In the genomic region with DNA sequence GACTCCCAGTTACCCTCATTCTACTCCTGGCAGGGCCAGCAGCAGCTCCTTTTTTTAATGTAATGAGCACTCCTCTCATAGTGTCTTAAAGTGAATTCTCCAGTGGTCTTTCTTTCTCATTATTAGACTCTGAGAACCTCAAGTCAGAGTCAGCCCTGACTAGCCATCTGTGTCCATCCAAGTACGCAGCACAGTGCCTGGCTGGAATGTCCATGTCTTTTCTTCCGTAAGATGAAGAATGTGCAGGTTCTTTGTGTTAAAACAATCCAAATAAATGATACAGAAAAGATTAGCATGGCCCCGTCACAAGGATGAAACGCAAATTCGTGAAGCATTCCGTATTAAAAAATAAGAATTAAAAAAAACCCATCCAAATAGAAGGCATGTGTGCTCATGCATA, we compare ENCODE assay signal across 25 cellular contexts.
"Had no signal": no experiment of that assay in that cellular context is flagged by ENCODE, and none has a peak within 500 bp of the region (broad histone marks: within the 10 kb centered on the region; RNA-seq: fewer than 3 reads in every experiment).

No MANE protein-coding gene starts in this region.

- ATAC-seq: effector memory CD8-positive, alpha-beta T cell; esophagus mucosa; foreskin keratinocyte; gastroesophageal sphincter; heart left ventricle; left cardiac atrium; left lobe of liver; lower lobe of right lung; mucosa of descending colon had no signal

- H3K27ac Mint-ChIP-seq: dendritic cell treated with granulocyte-macrophage colony-stimulating factor and Interleukin-4, amounts not matched to agents 40 ng/mL and 50 ng/mL, for 4 days; effector memory CD8-positive, alpha-beta T cell; endodermal cell; immature natural killer cell; mesothelial cell of epicardium; naive B cell had no signal

- H3K4me1 ChIP-seq: colonic mucosa, lower lobe of right lung had no signal

- H3K9me3 Mint-ChIP-seq: dendritic cell treated with granulocyte-macrophage colony-stimulating factor and Interleukin-4, amounts not matched to agents 40 ng/mL and 50 ng/mL, for 4 days; effector memory CD8-positive, alpha-beta T cell; endodermal cell; immature natural killer cell; mesothelial cell of epicardium; naive B cell had no signal

- H3K36me3 ChIP-seq: colonic mucosa, gastroesophageal sphincter, heart left ventricle, left ventricle myocardium inferior, lower lobe of right lung had no signal

- H3K27me3 ChIP-seq: colonic mucosa, foreskin keratinocyte, hepatocyte had no signal

- H3K9me3 ChIP-seq: colonic mucosa, gastroesophageal sphincter, heart left ventricle, left ventricle myocardium inferior, lower lobe of right lung, mucosa of descending colon had no signal

- H3K4me3 Mint-ChIP-seq: dendritic cell treated with granulocyte-macrophage colony-stimulating factor and Interleukin-4, amounts not matched to agents 40 ng/mL and 50 ng/mL, for 4 days; effector memory CD8-positive, alpha-beta T cell; endodermal cell; immature natural killer cell; mesothelial cell of epicardium; naive B cell had no signal

- DNase-seq: colonic mucosa; cortex of kidney; effector CD8-positive, alpha-beta T cell; effector memory CD8-positive, alpha-beta T cell; endodermal cell; erythroblast; foreskin keratinocyte; heart left ventricle; hypothalamus; immature natural killer cell; islet precursor cell; kidney; left cardiac atrium; left ventricle myocardium inferior; lower lobe of right lung; mesenchymal stem cell; mucosa of descending colon; naive B cell had no signal

- H3K4me1 Mint-ChIP-seq: immature natural killer cell, mesothelial cell of epicardium had no signal

- H3K4me3 ChIP-seq: colonic mucosa, gastroesophageal sphincter, heart left ventricle, hepatocyte, left ventricle myocardium inferior, lower lobe of right lung, mucosa of descending colon had no signal

- H3K36me3 Mint-ChIP-seq: immature natural killer cell, mesothelial cell of epicardium, naive B cell had no signal

- H3K27ac ChIP-seq: colonic mucosa, epithelial cell of prostate, foreskin keratinocyte, gastroesophageal sphincter, heart left ventricle, hepatocyte, left ventricle myocardium inferior, lower lobe of right lung had no signal
